25 cellular contexts compared by ENCODE assay signal in the genomic region with DNA sequence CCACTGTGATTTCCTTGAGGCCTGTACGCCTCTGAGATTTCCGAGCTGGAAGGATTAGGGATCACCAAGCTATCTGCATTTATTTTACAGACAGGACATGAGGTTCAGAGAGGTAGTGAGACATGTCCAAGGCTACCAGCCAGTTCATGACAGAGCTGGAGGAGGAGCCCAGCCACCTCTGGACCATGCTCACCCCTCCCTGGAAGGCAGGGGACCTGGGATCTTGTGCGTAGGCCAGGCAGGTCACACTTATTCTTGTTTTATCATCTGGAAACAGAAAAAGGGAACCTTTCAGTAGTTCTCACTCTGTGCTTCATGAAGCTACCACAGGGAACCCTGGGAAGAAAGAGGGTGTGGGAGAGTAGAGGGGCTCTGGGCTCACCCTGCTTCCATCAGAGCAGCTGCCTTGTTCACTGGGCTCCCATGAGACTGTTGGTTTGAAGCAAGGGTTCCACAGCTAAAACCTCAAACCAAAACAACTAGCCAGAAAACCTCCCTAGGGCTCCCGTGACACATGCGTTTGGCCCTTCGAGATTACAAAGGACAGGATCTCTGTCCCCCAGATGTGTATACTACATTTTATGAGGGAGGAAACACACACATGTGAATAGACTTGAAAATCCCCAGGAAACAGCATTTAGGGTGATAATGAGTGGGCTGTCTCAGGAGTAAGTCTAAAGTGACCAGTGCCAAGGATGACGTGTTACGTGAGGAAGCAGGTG.
A peak's percentile ranks its signal among the peaks of the same experiment; 100 is the strongest.
DNase-seq lines count a peak whose midpoint lies in the region; ATAC-seq and TF ChIP-seq lines count a peak whose summit lies in the region.
"Had no signal": no experiment of that assay in that cellular context is flagged by ENCODE, and none has a peak within 500 bp of the region (broad histone marks: within the 10 kb centered on the region; RNA-seq: fewer than 3 reads in every experiment).

No MANE protein-coding gene starts in this region.

- H3K79me2 ChIP-seq in GM23338 (replicated peaks; ENCODE audit: insufficient read depth) = no peaks in the 10 kb centered on the region

- TF ChIP-seq CTCF in GM23338 (conservative IDR thresholded peaks at IDR 0.05; ENCODE audit: low read depth in 2 of 2) = no peak
- no peak for TF ChIP-seq CTCF in endodermal cell (conservative IDR thresholded peaks at IDR 0.05)

- no peaks in the 10 kb centered on the region for H3F3A ChIP-seq in GM23338 (replicated peaks; ENCODE audit: low read depth)

- H2AFZ ChIP-seq in GM23338 = 0 out of 2 replicates have a peak overlapping the region, but pooled peaks have one; percentile 18

- WGBS in endodermal cell (ENCODE audit: insufficient coverage in 1 of 2, insufficient read length in 1 of 2), 2 experiments = 92 to 98% methylated on average over 7 to 8 of the region's 8 CpGs

- H3K36me3 Mint-ChIP-seq in GM23338 (ENCODE audit: low read depth) = no peaks in the 10 kb centered on the region
- peaks cover 6% of the 10 kb centered on the region for H3K36me3 Mint-ChIP-seq in T-helper 17 cell (ENCODE audit: low read depth)
- H3K36me3 Mint-ChIP-seq in endodermal cell (ENCODE audit: low read depth) = no peaks in the 10 kb centered on the region
- H3K36me3 Mint-ChIP-seq: activated naive CD4-positive, alpha-beta T cell treated with anti-CD3 and anti-CD28 coated beads, Interleukin-2, amount 50 U/mL, for 24 hours; CD14-positive monocyte had no signal

- no peaks in the 10 kb centered on the region for H3K9me3 Mint-ChIP-seq in GM23338
- H3K9me3 Mint-ChIP-seq in endodermal cell = no peaks in the 10 kb centered on the region
- H3K9me3 Mint-ChIP-seq: activated CD4-positive, alpha-beta T cell treated with anti-CD3 and anti-CD28 coated beads, Interleukin-2, amount 10 ng/mL, durations not matched to agents 24 days and 14 days; activated naive CD4-positive, alpha-beta T cell treated with anti-CD3 and anti-CD28 coated beads, Interleukin-2, amount 50 U/mL, for 24 hours; activated T-helper 1 cell treated with anti-CD3 and anti-CD28 coated beads, Interleukin-12 subunit alpha, Interleukin-12 subunit beta, Interleukin-2, Interleukin-4 antibody, amounts not matched to agents 30 ng/mL and 10 ng/mL and 1 ng/mL, durations not matched to agents 14 hours and 24 hours and 36 hours; CD14-positive monocyte; H9; T-helper 1 cell treated with Interleukin-12 subunit alpha and Interleukin-12 subunit beta and Interleukin-4 antibody, amounts not matched to agents 30 μg/mL and 1 μg/mL, for 36 hours had no signal

- no peaks in the 10 kb centered on the region for H3K36me3 ChIP-seq in GM23338 (ENCODE audit: insufficient read depth)
- no peaks in the 10 kb centered on the region for H3K36me3 ChIP-seq in endodermal cell (ENCODE audit: control insufficient read depth, insufficient read depth, low read length)
- H3K36me3 ChIP-seq: ascending aorta, gastroesophageal sphincter, prostate gland, thyroid gland had no signal

- H3K4me1 ChIP-seq in GM23338 (ENCODE audit: insufficient read depth) (peaks cover 10% of the 10 kb centered on the region; the same call in 1 of the 2 replicates), endodermal cell (ENCODE audit: control insufficient read depth, insufficient read depth, low read length) (no peaks in the 10 kb centered on the region)
- H3K4me1 ChIP-seq: ascending aorta, prostate gland, thyroid gland had no signal

- H3K4me3 ChIP-seq in GM23338 = no peak overlapping the region
- H3K4me3 ChIP-seq in endodermal cell (ENCODE audit: low read length) = no peak overlapping the region
- H3K4me3 ChIP-seq: ascending aorta, gastroesophageal sphincter, lung, prostate gland, thyroid gland had no signal

- H3K9ac ChIP-seq in endodermal cell (ENCODE audit: extremely low read depth, low read length, poor library complexity, severe bottlenecking) = no peak overlapping the region

- H3K4me2 ChIP-seq in GM23338 = no peak overlapping the region

- H3K27me3 ChIP-seq in GM23338 (ENCODE audit: insufficient read depth) (no peaks in the 10 kb centered on the region), endodermal cell (ENCODE audit: control insufficient read depth, insufficient read depth, low read length, poor library complexity, severe bottlenecking) (peaks cover 8% of the 10 kb centered on the region)
- H3K27me3 ChIP-seq: ascending aorta, thyroid gland had no signal

- H3K27ac Mint-ChIP-seq in GM23338 = no peak overlapping the region
- no peak overlapping the region for H3K27ac Mint-ChIP-seq in T-helper 17 cell
- no peak overlapping the region for H3K27ac Mint-ChIP-seq in endodermal cell
- H3K27ac Mint-ChIP-seq: activated CD4-positive, alpha-beta T cell treated with anti-CD3 and anti-CD28 coated beads, Interleukin-2, amount 10 ng/mL, durations not matched to agents 24 days and 14 days; activated naive CD4-positive, alpha-beta T cell treated with anti-CD3 and anti-CD28 coated beads, Interleukin-2, amount 50 U/mL, for 24 hours; activated T-helper 1 cell treated with anti-CD3 and anti-CD28 coated beads, Interleukin-12 subunit alpha, Interleukin-12 subunit beta, Interleukin-2, Interleukin-4 antibody, amounts not matched to agents 30 ng/mL and 10 ng/mL and 1 ng/mL, durations not matched to agents 14 hours and 24 hours and 36 hours; CD14-positive monocyte; T-helper 1 cell treated with Interleukin-12 subunit alpha and Interleukin-12 subunit beta and Interleukin-4 antibody, amounts not matched to agents 30 μg/mL and 1 μg/mL, for 36 hours had no signal

- H3K9me3 ChIP-seq in T-helper 17 cell (ENCODE audit: control insufficient read depth, low read length, poor library complexity, severe bottlenecking) (no peaks in the 10 kb centered on the region), endodermal cell (ENCODE audit: control insufficient read depth, low read length) (no peaks in the 10 kb centered on the region)
- H3K9me3 ChIP-seq: ascending aorta, gastroesophageal sphincter, prostate gland, thyroid gland had no signal

- H3K9me2 ChIP-seq in GM23338 (ENCODE audit: insufficient read depth) = no peaks in the 10 kb centered on the region

- peak; percentile 13 for DNase-seq in ELR (ENCODE audit: low read depth)
- DNase-seq in GM23338 (ENCODE audit: low spot score) = no peak
- DNase-seq in NCI-H526 treated with DMSO at 0.1 percent for 48 hours (lab: John Stamatoyannopoulos, UW) = peak; percentile 77
- DNase-seq in fibroblast of peridontal ligament (ENCODE audit: extremely low read depth) = peak; percentile 15
- no peak for DNase-seq in T-helper 17 cell
- no peak for DNase-seq in C1 segment of cervical spinal cord (lab: John Stamatoyannopoulos, UW)
- DNase-seq in endodermal cell = no peak
- DNase-seq: activated CD4-positive, alpha-beta T cell treated with anti-CD3 and anti-CD28 coated beads, Interleukin-2, amount 10 ng/mL, durations not matched to agents 24 days and 14 days; erythroblast; H9; NCI-H1694; SHP77 treated with DMSO at 0.1 percent for 48 hours; small intestine; stimulated activated naive CD4-positive, alpha-beta T cell; thyroid gland had no signal

- H3K27me3 Mint-ChIP-seq in GM23338 (ENCODE audit: insufficient read depth, low read depth, poor library complexity) (peaks cover 7% of the 10 kb centered on the region), T-helper 17 cell (peaks cover 40% of the 10 kb centered on the region), endodermal cell (ENCODE audit: insufficient read depth) (peaks cover 8% of the 10 kb centered on the region)
- H3K27me3 Mint-ChIP-seq: activated naive CD4-positive, alpha-beta T cell treated with anti-CD3 and anti-CD28 coated beads, Interleukin-2, amount 50 U/mL, for 24 hours had no signal

- peaks cover 23% of the 10 kb centered on the region for H3K4me1 Mint-ChIP-seq in GM23338
- H3K4me1 Mint-ChIP-seq in T-helper 17 cell = no peaks in the 10 kb centered on the region
- H3K4me1 Mint-ChIP-seq in endodermal cell = peaks cover 7% of the 10 kb centered on the region
- H3K4me1 Mint-ChIP-seq: activated CD4-positive, alpha-beta T cell treated with anti-CD3 and anti-CD28 coated beads, Interleukin-2, amount 10 ng/mL, durations not matched to agents 24 days and 14 days; activated naive CD4-positive, alpha-beta T cell treated with anti-CD3 and anti-CD28 coated beads, Interleukin-2, amount 50 U/mL, for 24 hours had no signal

- H4K20me1 ChIP-seq in GM23338 (replicated peaks; ENCODE audit: insufficient read depth) = no peaks in the 10 kb centered on the region

- ATAC-seq in GM23338 = no peak
- ATAC-seq in activated CD4-positive, CD25-positive, alpha-beta regulatory T cell treated with anti-CD3 and anti-CD28 coated beads, Interleukin-2, amount 50 U/mL, for 24 hours = no peak
- no peak for ATAC-seq in T-helper 17 cell
- ATAC-seq: gastroesophageal sphincter had no signal

- H3K27ac ChIP-seq in GM23338 (ENCODE audit: low read depth) = no peak overlapping the region
- H3K27ac ChIP-seq in endodermal cell (ENCODE audit: low read depth, low read length) = no peak overlapping the region
- H3K27ac ChIP-seq: ascending aorta, gastroesophageal sphincter, HL-60, prostate gland, thyroid gland had no signal

- H3K4me3 Mint-ChIP-seq in GM23338 = no peak overlapping the region
- no peak overlapping the region for H3K4me3 Mint-ChIP-seq in T-helper 17 cell
- no peak overlapping the region for H3K4me3 Mint-ChIP-seq in endodermal cell
- H3K4me3 Mint-ChIP-seq: activated CD4-positive, alpha-beta T cell treated with anti-CD3 and anti-CD28 coated beads, Interleukin-2, amount 10 ng/mL, durations not matched to agents 24 days and 14 days; activated naive CD4-positive, alpha-beta T cell treated with anti-CD3 and anti-CD28 coated beads, Interleukin-2, amount 50 U/mL, for 24 hours; activated T-helper 1 cell treated with anti-CD3 and anti-CD28 coated beads, Interleukin-12 subunit alpha, Interleukin-12 subunit beta, Interleukin-2, Interleukin-4 antibody, amounts not matched to agents 30 ng/mL and 10 ng/mL and 1 ng/mL, durations not matched to agents 14 hours and 24 hours and 36 hours; CD14-positive monocyte; H9; T-helper 1 cell treated with Interleukin-12 subunit alpha and Interleukin-12 subunit beta and Interleukin-4 antibody, amounts not matched to agents 30 μg/mL and 1 μg/mL, for 36 hours had no signal

TF ChIP-seq in GM23338, 12 proteins besides CTCF, POLR2A, EP300 and RAD21 (continues in another document):
- TF ChIP-seq EZH2 (IDR thresholded peaks at IDR 0.05; ENCODE audit: low read depth, unreplicated experiment) = no peak
- TF ChIP-seq ZNF331 (CRISPR knock-in tag; IDR thresholded peaks at IDR 0.05; ENCODE audit: low read depth) = no peak
- no peak for TF ChIP-seq STAT1 (IDR thresholded peaks at IDR 0.05; ENCODE audit: unreplicated experiment)

Comparison
In these comparisons a context has a peak if more than half of its experiments do, and no peak if none do; other contexts are left out.
1. DNase-seq: peak in ELR (single experiment), NCI-H526 treated with DMSO at 0.1 percent for 48 hours (single experiment) and fibroblast of peridontal ligament (single experiment); none in GM23338 (single experiment), T-helper 17 cell (0 of 3), C1 segment of cervical spinal cord (0 of 14) and endodermal cell (single experiment).